ENCODE assay signal across 19 cellular contexts in genomic region chr9:134011401-134011800, GRCh38.
"Had no signal": no experiment of that assay in that cellular context is flagged by ENCODE, and none has a peak within 500 bp of the region (broad histone marks: within the 10 kb centered on the region; RNA-seq: fewer than 3 reads in every experiment).

No MANE protein-coding gene starts in this region.

- H3K27me3 Mint-ChIP-seq: activated CD8-positive, alpha-beta T cell treated with anti-CD3 and anti-CD28 coated beads for 36 hours had no signal

- ATAC-seq: activated CD4-positive, CD25-positive, alpha-beta regulatory T cell treated with anti-CD3 and anti-CD28 coated beads, Interleukin-2, amount 50 U/mL, for 24 hours; activated CD8-positive, alpha-beta T cell treated with anti-CD3 and anti-CD28 coated beads for 36 hours; activated naive CD8-positive, alpha-beta T cell treated with anti-CD3 and anti-CD28 coated beads, Interleukin-2, amount 50 U/mL, for 24 hours; activated T-cell treated with anti-CD3 and anti-CD28 coated beads, Interleukin-2, amount 50 U/mL, for 72 hours; Right ventricle myocardium inferior had no signal

- H3K4me1 Mint-ChIP-seq: activated naive CD8-positive, alpha-beta T cell treated with anti-CD3 and anti-CD28 coated beads, Interleukin-2, amount 50 U/mL, for 24 hours had no signal

- DNase-seq: activated CD4-positive, alpha-beta T cell treated with anti-CD3 and anti-CD28 coated beads for 4 hours; activated CD8-positive, alpha-beta memory T cell treated with anti-CD3 and anti-CD28 coated beads, Interleukin-2, amount 50 U/mL, for 4 hours; activated CD8-positive, alpha-beta T cell treated with anti-CD3 and anti-CD28 coated beads for 36 hours; activated naive CD8-positive, alpha-beta T cell treated with anti-CD3 and anti-CD28 coated beads, Interleukin-2, amount 50 U/mL, for 24 hours; activated T-cell treated with anti-CD3 and anti-CD28 coated beads, Interleukin-2, amount 50 U/mL, for 72 hours; amniotic stem cell; central memory CD4-positive, alpha-beta T cell; MM.1S; NCI-H1105; NCI-H1436; NCI-H1694 treated with DMSO at 0.1 percent for 48 hours; NCI-H345; NCI-H510A; NCI-H526 treated with DMSO at 0.1 percent for 48 hours had no signal

- H3K9me3 Mint-ChIP-seq: activated CD8-positive, alpha-beta T cell treated with anti-CD3 and anti-CD28 coated beads for 36 hours; activated naive CD8-positive, alpha-beta T cell treated with anti-CD3 and anti-CD28 coated beads, Interleukin-2, amount 50 U/mL, for 24 hours; activated T-cell treated with anti-CD3 and anti-CD28 coated beads, Interleukin-2, amount 50 U/mL, for 72 hours had no signal

- H3K4me3 Mint-ChIP-seq: activated CD8-positive, alpha-beta T cell treated with anti-CD3 and anti-CD28 coated beads for 36 hours; activated naive CD8-positive, alpha-beta T cell treated with anti-CD3 and anti-CD28 coated beads, Interleukin-2, amount 50 U/mL, for 24 hours; activated T-cell treated with anti-CD3 and anti-CD28 coated beads, Interleukin-2, amount 50 U/mL, for 72 hours; T-helper 1 cell treated with Interleukin-12 subunit alpha and Interleukin-12 subunit beta and Interleukin-4 antibody, amounts not matched to agents 30 μg/mL and 1 μg/mL, for 36 hours had no signal

- H3K27ac Mint-ChIP-seq: activated CD8-positive, alpha-beta T cell treated with anti-CD3 and anti-CD28 coated beads for 36 hours; activated naive CD4-positive, alpha-beta T cell treated with anti-CD3 and anti-CD28 coated beads, Interleukin-2, amount 50 U/mL, for 72 hours; activated naive CD8-positive, alpha-beta T cell treated with anti-CD3 and anti-CD28 coated beads, Interleukin-2, amount 50 U/mL, for 24 hours; activated T-cell treated with anti-CD3 and anti-CD28 coated beads, Interleukin-2, amount 50 U/mL, for 72 hours; activated T-helper 2 cell treated with anti-CD3 and anti-CD28 coated beads, Interferon-gamma antibody, Interleukin-2, Interleukin-4, amounts not matched to agents 10 μg/mL and 5 μg/mL and 100 μg/mL, durations not matched to agents 14 hours and 24 hours and 36 hours; T-helper 1 cell treated with Interleukin-12 subunit alpha and Interleukin-12 subunit beta and Interleukin-4 antibody, amounts not matched to agents 30 μg/mL and 1 μg/mL, for 36 hours had no signal
